ENCODE assay signal across 8 cellular contexts in the genomic region with DNA sequence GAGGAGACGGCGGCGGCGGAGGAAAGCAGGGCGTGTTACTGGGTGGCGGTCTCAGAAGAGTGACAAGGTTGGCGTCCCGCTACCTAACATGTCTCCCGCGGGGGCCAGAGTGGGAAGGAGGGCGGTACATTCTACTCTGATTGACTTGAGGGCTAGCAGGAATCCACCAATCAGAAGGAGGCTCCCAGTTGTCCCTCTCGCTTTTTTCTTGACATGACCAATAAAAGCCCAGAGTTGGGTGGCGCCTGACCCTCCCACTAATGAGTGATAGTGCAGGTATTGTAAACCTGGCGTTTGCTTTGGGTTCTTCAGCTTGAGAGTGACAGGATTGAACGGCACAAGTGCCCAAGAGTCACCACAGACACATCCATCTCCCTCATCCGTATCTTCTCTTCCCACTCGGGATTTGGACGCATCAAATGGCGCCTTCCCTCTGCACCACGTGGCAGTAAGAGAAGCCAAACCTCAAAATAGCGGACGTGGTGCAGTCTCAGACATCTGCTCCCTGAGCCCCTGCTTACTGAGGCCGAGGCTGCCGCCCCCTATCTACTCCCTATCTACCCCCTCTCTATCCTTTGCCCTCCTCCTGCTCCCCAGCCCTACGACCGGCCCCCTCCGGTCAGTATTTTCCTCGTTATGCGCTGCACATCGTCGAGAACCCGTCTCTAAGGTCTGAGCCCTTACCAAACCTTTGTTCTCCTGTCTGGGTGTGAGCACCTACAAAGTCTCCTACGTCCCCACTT. TPM values are rescaled to one million over a fixed set of nuclear protein-coding genes. Genes with fewer than 3 reads are reported as not detected.
DNase-seq lines count a peak whose midpoint lies in the region; ATAC-seq and TF ChIP-seq lines count a peak whose summit lies in the region.

No MANE protein-coding gene starts in this region.

- H3K4me2 ChIP-seq in OCI-LY1 (ENCODE audit: low read length) = peak overlapping the region; percentile 89

- H3K79me2 ChIP-seq in OCI-LY1 (ENCODE audit: insufficient read depth, low read length) = no peaks in the 10 kb centered on the region

- H3K9me2 ChIP-seq in OCI-LY1 (ENCODE audit: low read depth, low read length) = no peaks in the 10 kb centered on the region

- no peaks in the 10 kb centered on the region for H3K9me3 ChIP-seq in OCI-LY1 (ENCODE audit: low read length)

- peak overlapping the region; percentile 83 for H3K27ac ChIP-seq in OCI-LY1 (ENCODE audit: low read depth, low read length, poor library complexity, severe bottlenecking)

- H3K9ac ChIP-seq in OCI-LY1 (ENCODE audit: low read length) = peak overlapping the region; percentile 75

- no peaks in the 10 kb centered on the region for H4K20me1 ChIP-seq in OCI-LY1 (ENCODE audit: insufficient read depth, low read length)

- H3K4me1 ChIP-seq in OCI-LY1 (ENCODE audit: insufficient read depth, low read length, severe bottlenecking) = peaks cover 26% of the 10 kb centered on the region

- TF ChIP-seq CTCF in OCI-LY1 (IDR thresholded peaks at IDR 0.05; ENCODE audit: low read length) (peak; percentile 10; the same call in 1 of the 2 replicates), epithelial cell of proximal tubule (conservative IDR thresholded peaks at IDR 0.05; ENCODE audit: low read depth, low read length) (no peak)

- peak; percentile 84 for ATAC-seq in GM21526 (IDR thresholded peaks at IDR 0.05; ENCODE audit: low FRiP score, unreplicated experiment)

- no peaks in the 10 kb centered on the region for H3K27me3 ChIP-seq in OCI-LY1 (ENCODE audit: insufficient read depth, low read length)

- no peaks in the 10 kb centered on the region for H3F3A ChIP-seq in OCI-LY1 (ENCODE audit: insufficient read depth, low read length)

- DNase-seq in DMS 273 treated with DMSO at 0.1 percent for 48 hours (lab: John Stamatoyannopoulos, UW) = peak; percentile 98
- DNase-seq in HuH-7 (ENCODE audit: low spot score) = peak; percentile 89
- peak; percentile 85 for DNase-seq in activated T-cell treated with anti-CD3 and anti-CD28 coated beads for 24 hours (ENCODE audit: low read depth)
- DNase-seq in epithelial cell of proximal tubule (ENCODE audit: low read depth) = peak; percentile 90
- DNase-seq in mucosa of gallbladder (ENCODE audit: low spot score) = peak; percentile 94
- peak; percentile 72 for DNase-seq in stimulated activated CD8-positive, alpha-beta memory T cell treated with anti-CD3 and anti-CD28 coated beads, Interleukin-4, amount 100 ng/mL, for 24 hours (ENCODE audit: low read depth)

- H3K4me3 ChIP-seq in OCI-LY1 (ENCODE audit: low read depth, low read length, poor library complexity, severe bottlenecking) = peak overlapping the region; percentile 77
- H3K4me3 ChIP-seq in epithelial cell of proximal tubule (ENCODE audit: low read depth, low read length) = peak overlapping the region; percentile 67

- no peaks in the 10 kb centered on the region; the same call in 1 of the 2 replicates for H3K36me3 ChIP-seq in OCI-LY1 (ENCODE audit: insufficient read depth, low read length)

- H2AFZ ChIP-seq in OCI-LY1 (ENCODE audit: low read length) = peak overlapping the region; percentile 84

RNA-seq across cellular contexts. Expression of a gene that starts 0.7 kb away (rescaled TPM):
- total RNA-seq in epithelial cell of proximal tubule (3.6 and 5.2 TPM in 2 replicates), mucosa of gallbladder (3.8 TPM)

RNA-seq across cellular contexts. Expression of a gene that starts 33.9 kb away (rescaled TPM):
- 188 and 276 TPM in 2 replicates for total RNA-seq in epithelial cell of proximal tubule
- total RNA-seq in mucosa of gallbladder = 114 TPM

RNA-seq across cellular contexts. Expression of a gene that starts 50.9 kb away (rescaled TPM):
- total RNA-seq in epithelial cell of proximal tubule (37.4 and 45.1 TPM in 2 replicates), mucosa of gallbladder (35.0 TPM)

Comparison
In these comparisons a context has a peak if more than half of its experiments do, and no peak if none do; other contexts are left out.
1. Peak in every context shown above with its lines: DNase-seq, ATAC-seq, H3K4me3 ChIP-seq and H3K27ac ChIP-seq.